ENCODE assay signal across 29 cellular contexts in genomic region chr4:147109800-147110199, GRCh38.
"Had no signal": no experiment of that assay in that cellular context is flagged by ENCODE, and none has a peak within 500 bp of the region (broad histone marks: within the 10 kb centered on the region; RNA-seq: fewer than 3 reads in every experiment).

No MANE protein-coding gene starts in this region.

- H3K4me1 ChIP-seq: SJCRH30 had no signal

- ATAC-seq: Panc1, Right ventricle myocardium inferior had no signal

- H3K9me3 ChIP-seq: MG63, SJCRH30, SK-N-SH had no signal

- H3K36me3 ChIP-seq: MG63, SJCRH30 had no signal

- H3K27ac ChIP-seq: PC-9, RWPE1, SJCRH30 had no signal

- DNase-seq: Kasumi-1, MG63, NCI-H1048, NCI-H1092 treated with DMSO at 0.1 percent for 48 hours, NCI-H1105 treated with DMSO at 0.1 percent for 48 hours, NCI-H1436, NCI-H146, NCI-H1694, NCI-H187, NCI-H1930, NCI-H2081, NCI-H2171 treated with DMSO at 0.1 percent for 48 hours, NCI-H2227 treated with DMSO at 0.1 percent for 48 hours, NCI-H345, NCI-H446, NCI-H510A treated with DMSO at 0.1 percent for 48 hours, NCI-H524 treated with DMSO at 0.1 percent for 48 hours, NCI-H526 treated with DMSO at 0.1 percent for 48 hours, NCI-H774, PC-9, SHP77, SIG-M5, SJCRH30, SK-N-SH, SW 1271, T-helper 1 cell had no signal

- H3K4me3 ChIP-seq: MG63, PC-9, SJCRH30 had no signal

- H3K27me3 ChIP-seq: MG63, SJCRH30 had no signal
